In the genomic region with DNA sequence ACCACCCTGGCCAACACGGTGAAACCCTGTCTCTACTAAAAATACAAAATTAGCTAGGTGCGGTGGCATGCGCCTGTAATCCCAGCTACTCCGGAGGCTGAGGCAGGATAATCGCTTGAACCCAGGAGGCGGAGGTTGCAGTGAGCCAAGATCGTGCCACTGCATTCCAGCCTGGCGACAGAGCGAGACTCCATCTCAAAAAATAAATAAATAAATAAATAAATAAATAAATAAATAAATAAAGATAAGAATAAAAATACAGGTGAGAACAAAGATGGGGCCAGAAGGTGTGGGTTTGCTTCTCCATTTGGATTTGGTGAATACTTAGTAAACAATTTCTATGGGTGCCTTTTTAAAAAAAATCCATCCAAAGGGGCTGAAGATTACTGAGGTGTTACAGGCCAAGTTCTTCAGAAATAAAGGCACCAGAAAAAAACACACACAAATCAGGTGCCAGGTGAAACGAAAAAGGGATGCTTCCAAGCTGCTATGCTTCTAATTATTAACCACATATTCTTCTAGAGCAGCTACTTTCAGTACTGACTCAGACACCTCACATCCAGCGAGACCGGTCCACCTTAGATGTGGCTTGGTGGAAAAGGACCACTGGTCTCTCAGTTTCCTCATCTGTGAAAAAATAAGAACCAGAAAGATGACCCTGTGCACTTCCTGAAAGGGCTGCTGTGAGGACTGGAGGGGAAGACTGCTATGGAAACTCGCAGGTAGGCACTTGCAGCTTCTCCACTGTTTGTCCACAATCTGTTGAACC, we compare ENCODE assay signal across 18 cellular contexts. TPM values are rescaled to one million over a fixed set of nuclear protein-coding genes. Genes with fewer than 3 reads are reported as not detected.
"Had no signal": no experiment of that assay in that cellular context is flagged by ENCODE, and none has a peak within 500 bp of the region (broad histone marks: within the 10 kb centered on the region; RNA-seq: fewer than 3 reads in every experiment).

No MANE protein-coding gene starts in this region.

- ATAC-seq: activated T-cell treated with anti-CD3 and anti-CD28 coated beads, Interleukin-2, amount 50 U/mL, for 4 hours; foreskin keratinocyte; left lung; natural killer cell treated with Interleukin-12 subunit alpha and Interleukin-12 subunit beta and Interleukin-15 and Interleukin-18, amount 100 ng/mL, for 72 hours had no signal

- H3K36me3 ChIP-seq: uterus had no signal

- H3K9me3 Mint-ChIP-seq: activated T-cell treated with anti-CD3 and anti-CD28 coated beads, Interleukin-2, amount 50 U/mL, for 4 hours; natural killer cell treated with Interleukin-12 subunit alpha and Interleukin-12 subunit beta and Interleukin-15 and Interleukin-18, amount 100 ng/mL, for 72 hours had no signal

- H3K27me3 ChIP-seq: ascending aorta, esophagus squamous epithelium, foreskin keratinocyte, left lung, stomach, uterus had no signal

- H3K27ac ChIP-seq: ascending aorta, esophagus squamous epithelium, foreskin keratinocyte, left lung, prostate gland, stomach, thoracic aorta, uterus had no signal

- H3K4me1 ChIP-seq: ascending aorta, esophagus squamous epithelium, foreskin keratinocyte, left lung had no signal

- DNase-seq: activated CD4-positive, CD25-positive, alpha-beta regulatory T cell; activated gamma-delta T cell treated with Interleukin-2 at 50 U/mL for 16 hours; activated T-cell treated with anti-CD3 and anti-CD28 coated beads, Interleukin-2, amount 50 U/mL, for 4 hours; esophagus squamous epithelium; foreskin keratinocyte; head of caudate nucleus; left lung; mesenchymal stem cell; stimulated activated CD4-positive, alpha-beta T cell treated with anti-CD3 and anti-CD28 coated beads, Interleukin-2, amount 100 ng/mL, for 48 hours; stomach; uterus had no signal

- H3K27me3 Mint-ChIP-seq: natural killer cell treated with Interleukin-12 subunit alpha and Interleukin-12 subunit beta and Interleukin-15 and Interleukin-18, amount 100 ng/mL, for 72 hours had no signal

- H3K4me3 ChIP-seq: ascending aorta, esophagus squamous epithelium, left lung, prostate gland, stomach, thoracic aorta, uterus had no signal

- H3K9me3 ChIP-seq: ascending aorta, esophagus squamous epithelium, left lung, prostate gland, stomach, thoracic aorta, uterus had no signal

- H3K4me3 Mint-ChIP-seq: activated T-cell treated with anti-CD3 and anti-CD28 coated beads, Interleukin-2, amount 50 U/mL, for 4 hours; natural killer cell treated with Interleukin-12 subunit alpha and Interleukin-12 subunit beta and Interleukin-15 and Interleukin-18, amount 100 ng/mL, for 72 hours had no signal

RNA-seq across cellular contexts. Expression of a gene that starts 42.7 kb away (rescaled TPM):
- total RNA-seq: activated T-cell treated with anti-CD3 and anti-CD28 coated beads, Interleukin-2, amount 50 U/mL, for 4 hours; ascending aorta; natural killer cell treated with Interleukin-12 subunit alpha and Interleukin-12 subunit beta and Interleukin-15 and Interleukin-18, amount 100 ng/mL, for 72 hours; omental fat pad; T-helper 2 cell treated with Interferon-gamma antibody and Interleukin-4, amounts not matched to agents 100 ng/mL and 5 ng/mL, for 36 hours; thoracic aorta had no signal

RNA-seq across cellular contexts. Expression of a gene that starts 49.8 kb away (rescaled TPM):
- total RNA-seq: activated T-cell treated with anti-CD3 and anti-CD28 coated beads, Interleukin-2, amount 50 U/mL, for 4 hours; ascending aorta; bronchial epithelial cell; esophagus squamous epithelium; foreskin keratinocyte; left lung; natural killer cell treated with Interleukin-12 subunit alpha and Interleukin-12 subunit beta and Interleukin-15 and Interleukin-18, amount 100 ng/mL, for 72 hours; omental fat pad; stomach; T-helper 2 cell treated with Interferon-gamma antibody and Interleukin-4, amounts not matched to agents 100 ng/mL and 5 ng/mL, for 36 hours; thoracic aorta; uterus had no signal
- polyA plus RNA-seq: foreskin keratinocyte, stomach had no signal
